In the genomic region with DNA sequence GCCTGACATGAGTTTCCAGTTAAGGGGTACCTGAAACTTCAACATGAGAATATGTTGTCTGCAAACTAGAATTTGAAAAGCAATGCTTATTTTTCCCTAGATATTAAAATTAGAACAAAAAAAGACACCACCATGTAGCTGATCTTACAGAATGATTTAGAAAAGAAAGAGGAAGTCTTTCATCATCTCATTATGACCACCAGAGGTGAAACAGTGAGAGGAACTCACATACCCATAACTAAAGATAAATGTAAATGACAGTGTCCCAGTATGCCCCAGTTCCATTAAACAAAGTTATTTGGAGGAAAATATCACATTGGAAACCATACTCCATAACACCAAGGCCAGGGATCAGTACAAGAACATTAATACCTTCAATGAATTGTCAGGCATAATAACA, we compare ENCODE assay signal across 21 cellular contexts. TPM values are rescaled to one million over a fixed set of nuclear protein-coding genes. Genes with fewer than 3 reads are reported as not detected.
"Had no signal": no experiment of that assay in that cellular context is flagged by ENCODE, and none has a peak within 500 bp of the region (broad histone marks: within the 10 kb centered on the region; RNA-seq: fewer than 3 reads in every experiment).

No MANE protein-coding gene starts in this region.

- H3K4me3 Mint-ChIP-seq: memory B cell; natural killer cell treated with Interleukin-12 subunit alpha and Interleukin-12 subunit beta and Interleukin-15 and Interleukin-18, amount 100 ng/mL, for 72 hours; neural progenitor cell had no signal

- ATAC-seq: foreskin keratinocyte; left cardiac atrium; lower lobe of right lung; natural killer cell treated with Interleukin-12 subunit alpha and Interleukin-12 subunit beta and Interleukin-15 and Interleukin-18, amount 100 ng/mL, for 72 hours had no signal

- DNase-seq: dermis blood vessel endothelial cell; erythroblast; foreskin keratinocyte; head of caudate nucleus; kidney; left cardiac atrium; left ventricle myocardium inferior; lower lobe of right lung; midbrain; nucleus accumbens; ovary; sigmoid colon; stimulated activated naive CD4-positive, alpha-beta T cell; stomach; substantia nigra; trophoblast cell had no signal

- H3K27me3 Mint-ChIP-seq: memory B cell; natural killer cell treated with Interleukin-12 subunit alpha and Interleukin-12 subunit beta and Interleukin-15 and Interleukin-18, amount 100 ng/mL, for 72 hours had no signal

- H3K27ac Mint-ChIP-seq: memory B cell; natural killer cell treated with Interleukin-12 subunit alpha and Interleukin-12 subunit beta and Interleukin-15 and Interleukin-18, amount 100 ng/mL, for 72 hours; neural progenitor cell had no signal

- H3K4me1 Mint-ChIP-seq: neural progenitor cell had no signal

RNA-seq across cellular contexts. Expression of a gene that starts 9.9 kb away (rescaled TPM):
- total RNA-seq: foreskin keratinocyte, left cardiac atrium, left ventricle myocardium inferior, right atrium auricular region had no signal

RNA-seq across cellular contexts. Expression of a gene that starts 24.8 kb away (rescaled TPM):
- total RNA-seq: hepatocyte; natural killer cell treated with Interleukin-12 subunit alpha and Interleukin-12 subunit beta and Interleukin-15 and Interleukin-18, amount 100 ng/mL, for 72 hours had no signal

RNA-seq across cellular contexts. Expression of a gene that starts 29.9 kb away (rescaled TPM):
- total RNA-seq: foreskin keratinocyte; hepatocyte; natural killer cell treated with Interleukin-12 subunit alpha and Interleukin-12 subunit beta and Interleukin-15 and Interleukin-18, amount 100 ng/mL, for 72 hours had no signal
